In the genomic region with DNA sequence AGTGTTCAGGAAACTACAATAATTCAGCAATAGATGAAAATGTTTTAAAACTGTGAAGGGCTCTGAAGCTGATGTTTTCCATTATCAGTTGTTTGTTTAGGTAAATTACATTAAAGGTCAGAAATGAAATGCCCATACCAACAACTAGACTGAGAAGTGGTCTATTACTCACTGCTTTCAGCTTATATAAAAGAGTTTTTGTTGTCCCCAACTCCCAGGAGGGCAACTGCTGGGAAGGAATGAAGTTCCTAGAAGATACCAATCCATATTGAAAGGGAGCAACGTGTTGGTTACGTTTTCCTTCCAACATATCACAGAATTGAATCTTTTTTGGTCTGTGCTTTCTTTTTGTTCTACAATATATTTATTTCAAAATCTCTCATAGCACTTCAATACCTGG, we compare ENCODE assay signal across 36 cellular contexts.
"Had no signal": no experiment of that assay in that cellular context is flagged by ENCODE, and none has a peak within 500 bp of the region (broad histone marks: within the 10 kb centered on the region; RNA-seq: fewer than 3 reads in every experiment).

No MANE protein-coding gene starts in this region.

- H3K36me3 ChIP-seq: ascending aorta, cardiac muscle cell had no signal

- H3K27ac Mint-ChIP-seq: activated B cell treated with CpG ODN at 0.5 μM for 24 hours; activated CD4-positive, alpha-beta memory T cell treated with anti-CD3 and anti-CD28 coated beads for 36 hours; activated CD4-positive, alpha-beta T cell treated with anti-CD3 and anti-CD28 coated beads, Interleukin-2, amount 10 ng/mL, durations not matched to agents 24 days and 14 days; activated CD8-positive, alpha-beta T cell treated with anti-CD3 and anti-CD28 coated beads for 36 hours; activated naive CD4-positive, alpha-beta T cell treated with anti-CD3 and anti-CD28 coated beads, Interleukin-2, amount 10 ng/mL, durations not matched to agents 7 days and 5 days; activated naive CD4-positive, alpha-beta T cell treated with anti-CD3 and anti-CD28 coated beads, Interleukin-2, amount 50 U/mL, for 24 hours; activated naive CD8-positive, alpha-beta T cell; activated naive CD8-positive, alpha-beta T cell treated with anti-CD3 and anti-CD28 coated beads, Interleukin-2, amount 10 ng/mL, durations not matched to agents 7 days and 5 days; activated naive CD8-positive, alpha-beta T cell treated with anti-CD3 and anti-CD28 coated beads, Interleukin-2, amount 50 U/mL, for 24 hours; activated T-cell treated with anti-CD3 and anti-CD28 coated beads, Interleukin-2, amount 50 U/mL, for 72 hours; activated T-helper 1 cell treated with anti-CD3 and anti-CD28 coated beads, Interleukin-12 subunit alpha, Interleukin-12 subunit beta, Interleukin-2, Interleukin-4 antibody, amounts not matched to agents 30 ng/mL and 10 ng/mL and 1 ng/mL, durations not matched to agents 14 hours and 24 hours and 36 hours; activated T-helper 2 cell treated with anti-CD3 and anti-CD28 coated beads, Interferon-gamma antibody, Interleukin-2, Interleukin-4, amounts not matched to agents 10 μg/mL and 5 μg/mL and 100 μg/mL, durations not matched to agents 14 hours and 24 hours and 36 hours; brain; T-helper 1 cell treated with Interleukin-12 subunit alpha and Interleukin-12 subunit beta and Interleukin-4 antibody, amounts not matched to agents 30 μg/mL and 1 μg/mL, for 36 hours; T-helper 2 cell treated with Interferon-gamma antibody and Interleukin-4, amounts not matched to agents 5 μg/mL and 100 μg/mL, for 36 hours had no signal

- H3K27me3 ChIP-seq: ascending aorta, cardiac muscle cell had no signal

- DNase-seq: activated B cell treated with CpG ODN at 0.5 μM for 24 hours; activated CD4-positive, alpha-beta memory T cell treated with anti-CD3 and anti-CD28 coated beads for 36 hours; activated CD4-positive, alpha-beta T cell treated with anti-CD3 and anti-CD28 coated beads for 4 hours; activated CD4-positive, alpha-beta T cell treated with anti-CD3 and anti-CD28 coated beads, Interleukin-2, amount 10 ng/mL, durations not matched to agents 24 days and 14 days; activated CD4-positive, alpha-beta T cell treated with anti-CD3 and anti-CD28 coated beads, Interleukin-2, amount 50 U/mL, for 1 hour; activated CD4-positive, alpha-beta T cell treated with anti-CD3 and anti-CD28 coated beads, Interleukin-2, amount 50 U/mL, for 4 hours; activated CD4-positive, CD25-positive, alpha-beta regulatory T cell treated with anti-CD3 and anti-CD28 coated beads, Interleukin-2, amount 50 U/mL, for 72 hours; activated CD8-positive, alpha-beta memory T cell treated with anti-CD3 and anti-CD28 coated beads, Interleukin-2, amount 50 U/mL, for 4 hours; activated CD8-positive, alpha-beta T cell treated with anti-CD3 and anti-CD28 coated beads for 36 hours; activated effector memory CD4-positive, alpha-beta T cell treated with Interleukin-2 at 50 U/mL for 16 hours; activated gamma-delta T cell; activated naive CD4-positive, alpha-beta T cell treated with anti-CD3 and anti-CD28 coated beads, Interleukin-2, amount 10 ng/mL, durations not matched to agents 7 days and 5 days; activated naive CD4-positive, alpha-beta T cell treated with Interleukin-2 at 50 U/mL for 16 hours; activated naive CD8-positive, alpha-beta T cell treated with anti-CD3 and anti-CD28 coated beads, Interleukin-2, amount 10 ng/mL, durations not matched to agents 7 days and 5 days; activated naive CD8-positive, alpha-beta T cell treated with anti-CD3 and anti-CD28 coated beads, Interleukin-2, amount 50 U/mL, for 24 hours; activated T-cell treated with anti-CD3 and anti-CD28 coated beads for 4 hours; activated T-cell treated with anti-CD3 and anti-CD28 coated beads, Interleukin-2, amount 50 U/mL, for 1 hour; activated T-cell treated with anti-CD3 and anti-CD28 coated beads, Interleukin-2, amount 50 U/mL, for 4 hours; activated T-cell treated with anti-CD3 and anti-CD28 coated beads, Interleukin-2, amount 50 U/mL, for 72 hours; amygdala; anterior cingulate cortex; caudate nucleus; cerebellar nuclear complex; T-helper 1 cell; T-helper 2 cell; T-helper 9 cell had no signal

- H3K9me3 ChIP-seq: ascending aorta had no signal

- H3K4me3 ChIP-seq: ascending aorta, cardiac muscle cell had no signal

- H3K4me1 ChIP-seq: ascending aorta had no signal

- H3K27me3 Mint-ChIP-seq: activated B cell treated with CpG ODN at 0.5 μM for 24 hours; activated CD4-positive, alpha-beta memory T cell treated with anti-CD3 and anti-CD28 coated beads for 36 hours; activated CD8-positive, alpha-beta T cell treated with anti-CD3 and anti-CD28 coated beads for 36 hours; activated naive CD4-positive, alpha-beta T cell treated with anti-CD3 and anti-CD28 coated beads, Interleukin-2, amount 10 ng/mL, durations not matched to agents 7 days and 5 days; activated naive CD4-positive, alpha-beta T cell treated with anti-CD3 and anti-CD28 coated beads, Interleukin-2, amount 50 U/mL, for 24 hours; activated naive CD8-positive, alpha-beta T cell; activated naive CD8-positive, alpha-beta T cell treated with anti-CD3 and anti-CD28 coated beads, Interleukin-2, amount 10 ng/mL, durations not matched to agents 7 days and 5 days; activated naive CD8-positive, alpha-beta T cell treated with anti-CD3 and anti-CD28 coated beads, Interleukin-2, amount 50 U/mL, for 24 hours; central memory CD8-positive, alpha-beta T cell had no signal

- ATAC-seq: activated CD8-positive, alpha-beta T cell treated with anti-CD3 and anti-CD28 coated beads for 36 hours; activated naive CD8-positive, alpha-beta T cell treated with anti-CD3 and anti-CD28 coated beads, Interleukin-2, amount 50 U/mL, for 24 hours; activated T-cell treated with anti-CD3 and anti-CD28 coated beads, Interleukin-2, amount 50 U/mL, for 4 hours; activated T-cell treated with anti-CD3 and anti-CD28 coated beads, Interleukin-2, amount 50 U/mL, for 72 hours had no signal

- H3K4me1 Mint-ChIP-seq: activated B cell treated with CpG ODN at 0.5 μM for 24 hours; activated CD4-positive, alpha-beta T cell treated with anti-CD3 and anti-CD28 coated beads, Interleukin-2, amount 10 ng/mL, durations not matched to agents 24 days and 14 days; activated naive CD4-positive, alpha-beta T cell treated with anti-CD3 and anti-CD28 coated beads, Interleukin-2, amount 10 ng/mL, durations not matched to agents 7 days and 5 days; activated naive CD4-positive, alpha-beta T cell treated with anti-CD3 and anti-CD28 coated beads, Interleukin-2, amount 50 U/mL, for 24 hours; activated naive CD8-positive, alpha-beta T cell treated with anti-CD3 and anti-CD28 coated beads, Interleukin-2, amount 10 ng/mL, durations not matched to agents 7 days and 5 days; activated naive CD8-positive, alpha-beta T cell treated with anti-CD3 and anti-CD28 coated beads, Interleukin-2, amount 50 U/mL, for 24 hours; central memory CD8-positive, alpha-beta T cell had no signal

- H3K27ac ChIP-seq: ascending aorta, cardiac muscle cell had no signal

- H3K4me3 Mint-ChIP-seq: activated B cell treated with CpG ODN at 0.5 μM for 24 hours; activated CD4-positive, alpha-beta memory T cell treated with anti-CD3 and anti-CD28 coated beads for 36 hours; activated CD4-positive, alpha-beta T cell treated with anti-CD3 and anti-CD28 coated beads, Interleukin-2, amount 10 ng/mL, durations not matched to agents 24 days and 14 days; activated CD8-positive, alpha-beta T cell treated with anti-CD3 and anti-CD28 coated beads for 36 hours; activated naive CD4-positive, alpha-beta T cell treated with anti-CD3 and anti-CD28 coated beads, Interleukin-2, amount 10 ng/mL, durations not matched to agents 7 days and 5 days; activated naive CD4-positive, alpha-beta T cell treated with anti-CD3 and anti-CD28 coated beads, Interleukin-2, amount 50 U/mL, for 24 hours; activated naive CD8-positive, alpha-beta T cell; activated naive CD8-positive, alpha-beta T cell treated with anti-CD3 and anti-CD28 coated beads, Interleukin-2, amount 10 ng/mL, durations not matched to agents 7 days and 5 days; activated naive CD8-positive, alpha-beta T cell treated with anti-CD3 and anti-CD28 coated beads, Interleukin-2, amount 50 U/mL, for 24 hours; activated T-cell treated with anti-CD3 and anti-CD28 coated beads, Interleukin-2, amount 50 U/mL, for 4 hours; activated T-cell treated with anti-CD3 and anti-CD28 coated beads, Interleukin-2, amount 50 U/mL, for 72 hours; activated T-helper 1 cell treated with anti-CD3 and anti-CD28 coated beads, Interleukin-12 subunit alpha, Interleukin-12 subunit beta, Interleukin-2, Interleukin-4 antibody, amounts not matched to agents 30 ng/mL and 10 ng/mL and 1 ng/mL, durations not matched to agents 14 hours and 24 hours and 36 hours; brain; central memory CD8-positive, alpha-beta T cell; T-helper 1 cell treated with Interleukin-12 subunit alpha and Interleukin-12 subunit beta and Interleukin-4 antibody, amounts not matched to agents 30 μg/mL and 1 μg/mL, for 36 hours; T-helper 2 cell treated with Interferon-gamma antibody and Interleukin-4, amounts not matched to agents 5 μg/mL and 100 μg/mL, for 36 hours had no signal

- H3K36me3 Mint-ChIP-seq: activated CD4-positive, alpha-beta memory T cell treated with anti-CD3 and anti-CD28 coated beads for 36 hours; activated naive CD4-positive, alpha-beta T cell treated with anti-CD3 and anti-CD28 coated beads, Interleukin-2, amount 10 ng/mL, durations not matched to agents 7 days and 5 days; brain had no signal

- H3K9me3 Mint-ChIP-seq: activated B cell treated with CpG ODN at 0.5 μM for 24 hours; activated CD4-positive, alpha-beta memory T cell treated with anti-CD3 and anti-CD28 coated beads for 36 hours; activated CD8-positive, alpha-beta T cell treated with anti-CD3 and anti-CD28 coated beads for 36 hours; activated naive CD4-positive, alpha-beta T cell treated with anti-CD3 and anti-CD28 coated beads, Interleukin-2, amount 10 ng/mL, durations not matched to agents 7 days and 5 days; activated naive CD4-positive, alpha-beta T cell treated with anti-CD3 and anti-CD28 coated beads, Interleukin-2, amount 50 U/mL, for 24 hours; activated naive CD8-positive, alpha-beta T cell treated with anti-CD3 and anti-CD28 coated beads, Interleukin-2, amount 50 U/mL, for 24 hours; activated T-cell treated with anti-CD3 and anti-CD28 coated beads, Interleukin-2, amount 50 U/mL, for 4 hours; activated T-cell treated with anti-CD3 and anti-CD28 coated beads, Interleukin-2, amount 50 U/mL, for 72 hours; activated T-helper 1 cell treated with anti-CD3 and anti-CD28 coated beads, Interleukin-12 subunit alpha, Interleukin-12 subunit beta, Interleukin-2, Interleukin-4 antibody, amounts not matched to agents 30 ng/mL and 10 ng/mL and 1 ng/mL, durations not matched to agents 14 hours and 24 hours and 36 hours; activated T-helper 2 cell treated with anti-CD3 and anti-CD28 coated beads, Interferon-gamma antibody, Interleukin-2, Interleukin-4, amounts not matched to agents 10 μg/mL and 5 μg/mL and 100 μg/mL, durations not matched to agents 14 hours and 24 hours and 36 hours; brain; central memory CD8-positive, alpha-beta T cell; T-helper 1 cell treated with Interleukin-12 subunit alpha and Interleukin-12 subunit beta and Interleukin-4 antibody, amounts not matched to agents 30 μg/mL and 1 μg/mL, for 36 hours; T-helper 2 cell treated with Interferon-gamma antibody and Interleukin-4, amounts not matched to agents 5 μg/mL and 100 μg/mL, for 36 hours had no signal
